Comparison of ENCODE assay signal across 17 cellular contexts in the genomic region with DNA sequence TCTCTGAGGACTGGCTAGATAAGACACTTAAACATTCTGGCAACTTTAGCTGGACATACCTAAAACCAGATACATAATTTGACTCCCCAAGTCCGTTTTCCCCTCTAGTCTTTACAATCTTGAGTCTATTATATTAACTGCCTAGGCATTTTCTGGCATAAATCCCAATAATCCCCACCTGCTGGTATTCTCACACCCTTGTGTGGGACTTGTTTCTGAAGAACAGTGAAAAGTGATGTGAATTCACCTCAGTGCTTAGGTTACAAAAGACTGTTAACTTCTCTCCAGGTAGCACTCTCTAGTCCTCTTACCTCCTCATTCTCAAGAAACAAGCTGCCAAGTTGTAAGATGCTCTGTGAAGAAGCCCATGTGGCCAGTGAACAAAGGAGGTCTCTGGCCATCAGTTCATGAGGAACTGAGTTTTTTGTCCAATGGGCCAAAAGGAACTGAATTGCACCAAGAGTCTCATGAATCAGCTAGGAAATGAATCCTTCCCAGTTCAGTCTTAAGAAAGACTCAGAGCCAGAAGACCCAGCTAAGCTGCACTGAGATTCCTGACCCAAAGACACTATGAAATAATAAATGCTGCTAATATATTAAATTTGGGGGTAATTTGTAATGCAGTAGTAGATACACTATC. TPM values are rescaled to one million over a fixed set of nuclear protein-coding genes. Genes with fewer than 3 reads are reported as not detected.
DNase-seq lines count a peak whose midpoint lies in the region; ATAC-seq and TF ChIP-seq lines count a peak whose summit lies in the region.
"Had no signal": no experiment of that assay in that cellular context is flagged by ENCODE, and none has a peak within 500 bp of the region (broad histone marks: within the 10 kb centered on the region; RNA-seq: fewer than 3 reads in every experiment).

No MANE protein-coding gene starts in this region.

- no peaks in the 10 kb centered on the region for H3K27me3 Mint-ChIP-seq in CD8-positive, alpha-beta T cell (ENCODE audit: low read depth)
- H3K27me3 Mint-ChIP-seq in brain (peaks cover 4% of the 10 kb centered on the region), naive B cell (no peaks in the 10 kb centered on the region), osteocyte (ENCODE audit: unreplicated experiment) (no peaks in the 10 kb centered on the region)
- H3K27me3 Mint-ChIP-seq: CD8-positive, alpha-beta memory T cell had no signal

- H3K4me3 Mint-ChIP-seq in CD8-positive, alpha-beta T cell, result no peak overlapping the region
- H3K4me3 Mint-ChIP-seq in brain (peak overlapping the region; percentile 34 to 75 (median 71)), naive B cell (peak overlapping the region in 5 of 8 donors; percentile 20 to 59 (median 30)), osteocyte (ENCODE audit: unreplicated experiment) (no peak overlapping the region)

- H3K27ac ChIP-seq in CD8-positive, alpha-beta T cell (ENCODE audit: low read depth, low read length), result no peak overlapping the region
- no peak overlapping the region for H3K27ac ChIP-seq in HUES64 (ENCODE audit: low read depth, low read length)
- H3K27ac ChIP-seq: colonic mucosa, gastroesophageal sphincter, parathyroid adenoma had no signal

- intact Hi-C loops in CD8-positive, alpha-beta T cell (cut with DNase I, micrococcal nuclease), result loop anchor here (5.0 to 10.0 kb wide), 3 partner anchors 494 to 881 kb away; partner anchors contain the start of genes HEG1 (in 2 of the 2) and SLC41A3 (in 1 of the 2)
- intact Hi-C loops in left colon (cut with DNase I, micrococcal nuclease), result no loop called here

- peaks cover 52% of the 10 kb centered on the region for H3K4me1 Mint-ChIP-seq in CD8-positive, alpha-beta T cell (ENCODE audit: low read depth)
- H3K4me1 Mint-ChIP-seq in brain, result peaks cover 69% of the 10 kb centered on the region
- H3K4me1 Mint-ChIP-seq in naive B cell, result peaks cover 36 to 72% (median 55%) of the 10 kb centered on the region in 3 donors
- H3K4me1 Mint-ChIP-seq in osteocyte (ENCODE audit: unreplicated experiment), result peaks cover 52% of the 10 kb centered on the region

- no peak overlapping the region for H3K4me3 ChIP-seq in CD8-positive, alpha-beta T cell (ENCODE audit: low read depth, low read length)
- H3K4me3 ChIP-seq in HUES64 (ENCODE audit: low read length), result no peak overlapping the region
- H3K4me3 ChIP-seq: colonic mucosa, gastroesophageal sphincter had no signal

- no peak for DNase-seq in CD8-positive, alpha-beta T cell
- DNase-seq in naive B cell (no peak), left colon (no peak), GM20000 (ENCODE audit: low spot score) (no peak), osteocyte (ENCODE audit: extremely low spot score, unreplicated experiment) (no peak), NCI-H345 treated with DMSO at 0.1 percent for 48 hours (lab: John Stamatoyannopoulos, UW; ENCODE audit: unreplicated experiment) (no peak)
- DNase-seq: activated CD4-positive, alpha-beta T cell treated with anti-CD3 and anti-CD28 coated beads, Interleukin-2, amount 50 U/mL, for 1 hour; activated naive CD4-positive, alpha-beta T cell treated with Interleukin-2 at 50 U/mL for 16 hours; CD8-positive, alpha-beta memory T cell; colonic mucosa; GOT3; NCI-H146; NK-92 treated with Interleukin-12 subunit alpha and Interleukin-12 subunit beta, amount 100 ng/mL, for 24 hours had no signal

- H3K4me1 ChIP-seq in CD8-positive, alpha-beta T cell (ENCODE audit: insufficient read depth, low read length), result peaks cover 13% of the 10 kb centered on the region
- peaks cover 13% of the 10 kb centered on the region for H3K4me1 ChIP-seq in HUES64 (ENCODE audit: insufficient read depth, low read length)
- H3K4me1 ChIP-seq: colonic mucosa had no signal

- WGBS in HUES64, result 83% methylated on average over 1 of the region's 1 CpG

- H3K27me3 ChIP-seq in CD8-positive, alpha-beta T cell (ENCODE audit: insufficient read depth, low read length), result no peaks in the 10 kb centered on the region
- no peaks in the 10 kb centered on the region for H3K27me3 ChIP-seq in HUES64 (ENCODE audit: insufficient read depth, low read length)
- H3K27me3 ChIP-seq: colonic mucosa, gastroesophageal sphincter had no signal

- no peaks in the 10 kb centered on the region for H3K9me3 Mint-ChIP-seq in CD8-positive, alpha-beta T cell
- H3K9me3 Mint-ChIP-seq in brain (peaks cover 0 to 8% (median 3%) of the 10 kb centered on the region in 5 experiments), naive B cell (no peaks in the 10 kb centered on the region), osteocyte (ENCODE audit: unreplicated experiment) (no peaks in the 10 kb centered on the region)
- H3K9me3 Mint-ChIP-seq: CD8-positive, alpha-beta memory T cell had no signal

- H3K27ac Mint-ChIP-seq in CD8-positive, alpha-beta T cell, result peak overlapping the region; percentile 9
- H3K27ac Mint-ChIP-seq in brain (peak overlapping the region in 3 of 5 experiments; percentile 23 to 54 (median 54)), naive B cell (peak overlapping the region in 3 of 6 donors; percentile 58 to 85 (median 62)), osteocyte (ENCODE audit: unreplicated experiment) (no peak overlapping the region)

- CTCF ChIA-PET in CD8-positive, alpha-beta T cell (lab: Charles Lee), result no interaction called here

- peak overlapping the region; percentile 11; the same call in 1 of the 2 replicates for H3K9ac ChIP-seq in HUES64 (ENCODE audit: low read depth, low read length)
- H3K9ac ChIP-seq: parathyroid adenoma had no signal

- ATAC-seq in CD8-positive, alpha-beta T cell, result no peak
- no peak for ATAC-seq in naive B cell (ENCODE audit: low read depth in 2 of 2)
- ATAC-seq in left colon, result no peak
- ATAC-seq: gastroesophageal sphincter had no signal

- TF ChIP-seq CTCF in CD8-positive, alpha-beta T cell (IDR thresholded peaks at IDR 0.05), result no peak
- TF ChIP-seq CTCF in brain (conservative IDR thresholded peaks at IDR 0.05), result no peak
- TF ChIP-seq CTCF in GM20000 (IDR thresholded peaks at IDR 0.05; ENCODE audit: extremely low read depth, missing control alignments), result no peak
- TF ChIP-seq CTCF in osteocyte (IDR thresholded peaks at IDR 0.05), result no peak

- no peaks in the 10 kb centered on the region for H3K9me3 ChIP-seq in CD8-positive, alpha-beta T cell (ENCODE audit: low read length)
- H3K9me3 ChIP-seq in HUES64 (ENCODE audit: insufficient read depth, low read depth, low read length), result no peaks in the 10 kb centered on the region
- H3K9me3 ChIP-seq: colonic mucosa, gastroesophageal sphincter had no signal

- POLR2A ChIA-PET in CD8-positive, alpha-beta T cell (lab: Charles Lee), result no interaction called here

- peaks cover 12% of the 10 kb centered on the region for H3K36me3 Mint-ChIP-seq in CD8-positive, alpha-beta T cell
- H3K36me3 Mint-ChIP-seq in brain (peaks cover 14% of the 10 kb centered on the region), naive B cell (peaks cover 0 to 13% of the 10 kb centered on the region in 2 donors), osteocyte (ENCODE audit: unreplicated experiment) (peaks cover 10% of the 10 kb centered on the region)

- no peaks in the 10 kb centered on the region for H3K36me3 ChIP-seq in CD8-positive, alpha-beta T cell (ENCODE audit: insufficient read depth, low read length)
- no peaks in the 10 kb centered on the region for H3K36me3 ChIP-seq in HUES64 (ENCODE audit: insufficient read depth, low read length)
- H3K36me3 ChIP-seq: colonic mucosa had no signal

RNA-seq across cellular contexts. Expression of gene OSBPL11, which starts 4.1 kb away (rescaled TPM):
- total RNA-seq in CD8-positive, alpha-beta T cell, result 1 to 10 TPM; 3.8 to 3.9 TPM
- 21.1 TPM for polyA plus RNA-seq in HUES64 (2013, experiment 1 of 2)
- 19.8 TPM for polyA plus RNA-seq in HUES64 (2013, experiment 2 of 2)
- 8.4 TPM for polyA plus RNA-seq in brain (ENCODE audit: insufficient read depth, low read depth, low replicate concordance)
- 10 to 100 TPM; 14.3 to 22.6 (median 17.0) TPM for polyA plus RNA-seq in naive B cell (ENCODE audit: low read depth in 6 of 6)
- total RNA-seq in left colon, result 10 to 100 TPM; 17.0 to 24.1 TPM
- total RNA-seq in osteocyte, result 14.0 and 14.4 TPM in 2 replicates

Comparison
In these comparisons a context has a peak if more than half of its experiments do, and no peak if none do; other contexts are left out.
1. H3K4me3 Mint-ChIP-seq: peak in brain (5 of 5) and naive B cell (5 of 8); none in CD8-positive, alpha-beta T cell (single experiment) and osteocyte (single experiment).
2. intact Hi-C loops: an anchor here in CD8-positive, alpha-beta T cell (5.0 to 10.0 kb wide); none called in left colon.